10 cellular contexts compared by ENCODE assay signal in genomic region chr9:136568288-136569081, GRCh38. TPM values are rescaled to one million over a fixed set of nuclear protein-coding genes. Genes with fewer than 3 reads are reported as not detected.
DNase-seq lines count a peak whose midpoint lies in the region; FAIRE-seq and TF ChIP-seq lines count a peak whose summit lies in the region.
"Had no signal": no experiment of that assay in that cellular context is flagged by ENCODE, and none has a peak within 500 bp of the region (broad histone marks: within the 10 kb centered on the region; RNA-seq: fewer than 3 reads in every experiment).

No MANE protein-coding gene starts in this region.

- H3K9me2 ChIP-seq in GM23248 (ENCODE audit: insufficient read depth): no peaks in the 10 kb centered on the region

- no peaks in the 10 kb centered on the region for H3K36me3 ChIP-seq in GM23248 (ENCODE audit: low read depth)
- no peaks in the 10 kb centered on the region for H3K36me3 ChIP-seq in astrocyte (ENCODE audit: insufficient read depth, low read length)
- H3K36me3 ChIP-seq in iPS-20b (ENCODE audit: insufficient read depth, low read depth, low read length): no peaks in the 10 kb centered on the region
- H3K36me3 ChIP-seq in skeletal muscle satellite cell (ENCODE audit: insufficient read depth, low read length): no peaks in the 10 kb centered on the region
- no peaks in the 10 kb centered on the region for H3K36me3 ChIP-seq in brain microvascular endothelial cell (replicated peaks)

- H3K4me1 Mint-ChIP-seq in astrocyte (ENCODE audit: low read depth, unreplicated experiment): peaks cover 39% of the 10 kb centered on the region
- no peaks in the 10 kb centered on the region for H3K4me1 Mint-ChIP-seq in T-helper 2 cell treated with Interferon-gamma antibody and Interleukin-4, amounts not matched to agents 5 μg/mL and 100 μg/mL, for 36 hours (ENCODE audit: low read depth)

- DNase-seq in GM23248 (no peak), astrocyte (ENCODE audit: low read depth) (no peak), GDM1 (lab: John Stamatoyannopoulos, UW) (no peak), brain microvascular endothelial cell (no peak)
- no peak for DNase-seq in activated CD4-positive, alpha-beta T cell treated with anti-CD3 and anti-CD28 coated beads for 4 hours
- DNase-seq in T-helper 2 cell treated with Interferon-gamma antibody and Interleukin-4, amounts not matched to agents 5 μg/mL and 100 μg/mL, for 36 hours (ENCODE audit: low spot score): no peak
- DNase-seq: activated T-cell treated with anti-CD3 and anti-CD28 coated beads, Interleukin-2, amount 50 U/mL, for 4 hours; NCI-H524 treated with DMSO at 0.1 percent for 48 hours had no signal

- H3K4me3 ChIP-seq in GM23248: no peak overlapping the region
- no peak overlapping the region for H3K4me3 ChIP-seq in astrocyte (ENCODE audit: insufficient read depth, low read depth, low read length)
- H3K4me3 ChIP-seq in iPS-20b (ENCODE audit: low read length): no peak overlapping the region
- peak overlapping the region; percentile 49 for H3K4me3 ChIP-seq in skeletal muscle satellite cell (ENCODE audit: low read length)
- no peak overlapping the region for H3K4me3 ChIP-seq in brain microvascular endothelial cell (ENCODE audit: low read depth, low read length)

- FAIRE-seq in astrocyte (lab: Jason Lieb, UNC): no peak

- H3K27ac Mint-ChIP-seq in astrocyte (ENCODE audit: unreplicated experiment): peak overlapping the region; percentile 58
- H3K27ac Mint-ChIP-seq in T-helper 2 cell treated with Interferon-gamma antibody and Interleukin-4, amounts not matched to agents 5 μg/mL and 100 μg/mL, for 36 hours: no peak overlapping the region

- in situ Hi-C loops in GM23248 (cut with MboI): no loop called here
- in situ Hi-C loops in brain microvascular endothelial cell (cut with HindIII; ENCODE audit: low pct_ligation_motif_present, low sequenced_read_pairs): no loop called here

- H3K27me3 ChIP-seq in GM23248 (replicated peaks; ENCODE audit: insufficient read depth) (no peaks in the 10 kb centered on the region), astrocyte (ENCODE audit: insufficient read depth, low read length) (no peaks in the 10 kb centered on the region), iPS-20b (ENCODE audit: insufficient read depth, low read length) (no peaks in the 10 kb centered on the region; the same call in 1 of the 2 replicates), skeletal muscle satellite cell (ENCODE audit: control insufficient read depth, insufficient read depth, low read length) (no peaks in the 10 kb centered on the region), brain microvascular endothelial cell (replicated peaks) (no peaks in the 10 kb centered on the region)

- H3K27me3 Mint-ChIP-seq in astrocyte (ENCODE audit: low read depth, unreplicated experiment): no peaks in the 10 kb centered on the region
- H3K27me3 Mint-ChIP-seq in T-helper 2 cell treated with Interferon-gamma antibody and Interleukin-4, amounts not matched to agents 5 μg/mL and 100 μg/mL, for 36 hours (ENCODE audit: low read depth): no peaks in the 10 kb centered on the region

- H3K9me3 Mint-ChIP-seq in astrocyte (ENCODE audit: unreplicated experiment): no peaks in the 10 kb centered on the region
- no peaks in the 10 kb centered on the region for H3K9me3 Mint-ChIP-seq in T-helper 2 cell treated with Interferon-gamma antibody and Interleukin-4, amounts not matched to agents 5 μg/mL and 100 μg/mL, for 36 hours
- H3K9me3 Mint-ChIP-seq: activated T-cell treated with anti-CD3 and anti-CD28 coated beads, Interleukin-2, amount 50 U/mL, for 4 hours had no signal

- H3F3A ChIP-seq in GM23248 (ENCODE audit: insufficient read depth): peaks cover 9% of the 10 kb centered on the region; the same call in 1 of the 2 replicates

- no peak overlapping the region for H3K9ac ChIP-seq in GM23248
- H3K9ac ChIP-seq in astrocyte (ENCODE audit: low read length): peak overlapping the region; percentile 12
- H3K9ac ChIP-seq in iPS-20b (ENCODE audit: low read depth, low read length): peak overlapping the region; percentile 42; the same call in 1 of the 2 replicates
- peak overlapping the region; percentile 67 for H3K9ac ChIP-seq in skeletal muscle satellite cell (ENCODE audit: low read depth, low read length)

- peaks cover 3% of the 10 kb centered on the region for H3K36me3 Mint-ChIP-seq in astrocyte (ENCODE audit: low read depth, unreplicated experiment)
- H3K36me3 Mint-ChIP-seq in T-helper 2 cell treated with Interferon-gamma antibody and Interleukin-4, amounts not matched to agents 5 μg/mL and 100 μg/mL, for 36 hours (ENCODE audit: low read depth): no peaks in the 10 kb centered on the region

- TF ChIP-seq CTCF in astrocyte (IDR thresholded peaks at IDR 0.05; ENCODE audit: insufficient read depth, low read depth, low read length) (no peak), brain microvascular endothelial cell (IDR thresholded peaks at IDR 0.05; ENCODE audit: low read depth, low read length, missing control alignments) (no peak)

- H3K4me2 ChIP-seq in GM23248 (ENCODE audit: unreplicated experiment): peak overlapping the region; percentile 11
- H3K4me2 ChIP-seq in astrocyte (ENCODE audit: low read length): peak overlapping the region; percentile 61
- H3K4me2 ChIP-seq in skeletal muscle satellite cell (ENCODE audit: low read length): peak overlapping the region; percentile 75

- 43 to 45% methylated on average over 19 to 24 of the region's 24 CpGs for WGBS in GM23248 (ENCODE audit: low coverage in 1 of 2, low lambda C conversion rate in 2 of 2, missing lambda C conversion rate in 2 of 2), 2 experiments

- H4K20me1 ChIP-seq in GM23248 (ENCODE audit: insufficient read depth) (no peaks in the 10 kb centered on the region), astrocyte (ENCODE audit: insufficient read depth, low read length) (no peaks in the 10 kb centered on the region)

- H2AFZ ChIP-seq in GM23248 (peak overlapping the region; percentile 56), astrocyte (ENCODE audit: low read depth, low read length) (peak overlapping the region; percentile 70)

- H3K27ac ChIP-seq in GM23248 (no peak overlapping the region), astrocyte (ENCODE audit: low read depth, low read length) (no peak overlapping the region), iPS-20b (ENCODE audit: low read length) (no peak overlapping the region), brain microvascular endothelial cell (no peak overlapping the region)

- H3K9me3 ChIP-seq in GM23248 (ENCODE audit: low read depth) (no peaks in the 10 kb centered on the region), astrocyte (ENCODE audit: insufficient read depth, low read depth, low read length) (no peaks in the 10 kb centered on the region), iPS-20b (ENCODE audit: insufficient read depth, low read depth, low read length) (no peaks in the 10 kb centered on the region), skeletal muscle satellite cell (replicated peaks; ENCODE audit: low read length) (no peaks in the 10 kb centered on the region)

- peaks cover 25% of the 10 kb centered on the region for H3K4me1 ChIP-seq in GM23248 (ENCODE audit: insufficient read depth)
- H3K4me1 ChIP-seq in astrocyte (ENCODE audit: insufficient read depth, low read length): peaks cover 53% of the 10 kb centered on the region
- peaks cover 27% of the 10 kb centered on the region; the same call in 1 of the 2 replicates for H3K4me1 ChIP-seq in iPS-20b (ENCODE audit: insufficient read depth, low read length)
- H3K4me1 ChIP-seq in skeletal muscle satellite cell (ENCODE audit: control insufficient read depth, insufficient read depth, low read length): peaks cover 60% of the 10 kb centered on the region

- no peak overlapping the region for H3K4me3 Mint-ChIP-seq in astrocyte (ENCODE audit: unreplicated experiment)
- no peak overlapping the region for H3K4me3 Mint-ChIP-seq in T-helper 2 cell treated with Interferon-gamma antibody and Interleukin-4, amounts not matched to agents 5 μg/mL and 100 μg/mL, for 36 hours
- H3K4me3 Mint-ChIP-seq: activated T-cell treated with anti-CD3 and anti-CD28 coated beads, Interleukin-2, amount 50 U/mL, for 4 hours had no signal

- H3K79me2 ChIP-seq in GM23248 (ENCODE audit: insufficient read depth): no peaks in the 10 kb centered on the region
- H3K79me2 ChIP-seq in astrocyte (ENCODE audit: insufficient read depth, low read length): no peaks in the 10 kb centered on the region

RNA-seq across cellular contexts. Expression of gene NOTCH1, which starts 22.6 kb away (rescaled TPM):
- total RNA-seq in GM23248 (2014; rRNA removed; shearing (Covaris generic)): 5.2 and 5.7 TPM in 2 replicates
- 1.5 TPM in 2 replicates for polyA plus RNA-seq in GM23248 (2016; fragmentation: Nextera tagmentation; extraction: Ambion mirVana)
- total RNA-seq in astrocyte: 34.1 and 35.5 TPM in 2 replicates
- 7.1 and 9.8 TPM in 2 replicates for total RNA-seq in skeletal muscle satellite cell (2012; rRNA removed)

Comparison
In these comparisons a context has a peak if more than half of its experiments do, and no peak if none do; other contexts are left out.
1. H3K4me2 ChIP-seq: peak in every context shown above with its lines; median percentile 75 in skeletal muscle satellite cell; 61 in astrocyte; 11 in GM23248.